In genomic region chr6:84467296-84467695, GRCh38 we compare ENCODE assay signal across 19 cellular contexts.
A peak's percentile ranks its signal among the peaks of the same experiment; 100 is the strongest.
DNase-seq lines count a peak whose midpoint lies in the region; ATAC-seq and TF ChIP-seq lines count a peak whose summit lies in the region.
"Had no signal": no experiment of that assay in that cellular context is flagged by ENCODE, and none has a peak within 500 bp of the region (broad histone marks: within the 10 kb centered on the region; RNA-seq: fewer than 3 reads in every experiment).

No MANE protein-coding gene starts in this region.

- TF ChIP-seq POLR2A in esophagus squamous epithelium (IDR thresholded peaks at IDR 0.05): no peak

- POLR2A ChIA-PET in PC-3 (lab: Charles Lee; ENCODE audit: unreplicated experiment): interaction anchor here (0.5 kb wide), 1 partner anchor 159 kb away, joined by 4 read pairs; no protein-coding TSS in a partner anchor

- H4K20me1 ChIP-seq in PC-3 (ENCODE audit: low read length): 0 out of 2 replicates have a peak, but pooled peaks cover 3% of the 10 kb centered on the region

- no TSS peak for BruUV-seq in PC-3 (replicated peaks; lab: Mats Ljungman, UMichigan)

- peak overlapping the region; percentile 90 for H3K27ac ChIP-seq in PC-3 (ENCODE audit: low read length)
- H3K27ac ChIP-seq in brain microvascular endothelial cell: peak overlapping the region; percentile 87
- H3K27ac ChIP-seq in esophagus squamous epithelium: no peak overlapping the region
- H3K27ac ChIP-seq: SK-N-MC had no signal

- H3K4me1 ChIP-seq in PC-3 (ENCODE audit: insufficient read depth, low read length) (peaks cover 34% of the 10 kb centered on the region), esophagus squamous epithelium (no peaks in the 10 kb centered on the region)

- no peaks in the 10 kb centered on the region for H3K9me3 ChIP-seq in PC-3 (ENCODE audit: low read length)
- H3K9me3 ChIP-seq in esophagus squamous epithelium: no peaks in the 10 kb centered on the region

- CTCF ChIA-PET in PC-3 (lab: Charles Lee): interaction anchor here (0.5 to 0.7 kb wide), 2 partner anchors 39 to 219 kb away, joined by 3 read pairs; no protein-coding TSS in a partner anchor

- H3K79me2 ChIP-seq in PC-3 (ENCODE audit: low read length): no peaks in the 10 kb centered on the region

- H3K9ac ChIP-seq in PC-3 (ENCODE audit: low read length): peak overlapping the region; percentile 46; the same call in 1 of the 2 replicates

- H3K4me2 ChIP-seq in PC-3 (ENCODE audit: low read length): peak overlapping the region; percentile 73

- ATAC-seq in PC-3 (peak; percentile 78), HG03108 (IDR thresholded peaks at IDR 0.05; ENCODE audit: unreplicated experiment) (no peak)

- no peaks in the 10 kb centered on the region for H3K36me3 ChIP-seq in PC-3 (ENCODE audit: low read depth, low read length)
- no peaks in the 10 kb centered on the region for H3K36me3 ChIP-seq in brain microvascular endothelial cell (replicated peaks)
- H3K36me3 ChIP-seq in esophagus squamous epithelium: no peaks in the 10 kb centered on the region

- TF ChIP-seq CTCF in PC-3 (conservative IDR thresholded peaks at IDR 0.05; ENCODE audit: low read depth, low read length) (no peak), brain microvascular endothelial cell (IDR thresholded peaks at IDR 0.05; ENCODE audit: low read depth, low read length, missing control alignments) (no peak), esophagus squamous epithelium (IDR thresholded peaks at IDR 0.05) (no peak)

- H3K4me3 ChIP-seq in PC-3 (ENCODE audit: low read length): peak overlapping the region; percentile 39; the same call in 1 of the 2 replicates
- H3K4me3 ChIP-seq in brain microvascular endothelial cell (ENCODE audit: low read depth, low read length): no peak overlapping the region
- no peak overlapping the region for H3K4me3 ChIP-seq in esophagus squamous epithelium
- H3K4me3 ChIP-seq: SK-N-MC had no signal

- intact Hi-C loops in PC-3 (cut with micrococcal nuclease): no loop called here
- intact Hi-C loops in esophagus squamous epithelium (cut with DNase I): no loop called here

- H3K27me3 ChIP-seq in PC-3 (ENCODE audit: low read length) (no peaks in the 10 kb centered on the region), brain microvascular endothelial cell (replicated peaks) (no peaks in the 10 kb centered on the region), esophagus squamous epithelium (no peaks in the 10 kb centered on the region)

- H3K9me2 ChIP-seq in PC-3 (replicated peaks; ENCODE audit: low read length): no peaks in the 10 kb centered on the region

- H2AFZ ChIP-seq in PC-3 (ENCODE audit: low read length): no peak overlapping the region

- peaks cover 10% of the 10 kb centered on the region for H3F3A ChIP-seq in PC-3 (ENCODE audit: low read length, unreplicated experiment)

- DNase-seq in DMS53 treated with DMSO at 0.1 percent for 48 hours (lab: John Stamatoyannopoulos, UW; ENCODE audit: unreplicated experiment) (peak; percentile 30), PC-3 (peak; percentile 77), brain microvascular endothelial cell (no peak), iris pigment epithelial cell (ENCODE audit: low read depth) (peak; percentile 68), HPDE6-E6E7 (ENCODE audit: extremely low spot score) (no peak), esophagus squamous epithelium (lab: John Stamatoyannopoulos, UW) (no peak)
- no peak for DNase-seq in effector CD4-positive, alpha-beta T cell
- DNase-seq: CD4-positive, CD25-positive, alpha-beta regulatory T cell; GOT3; Kasumi-1; MM.1S; NCI-H1092 treated with DMSO at 0.1 percent for 48 hours; NCI-H2081; NCI-H2171 treated with DMSO at 0.1 percent for 48 hours; NCI-H446; NCI-H526 treated with DMSO at 0.1 percent for 48 hours; SHP77 treated with DMSO at 0.1 percent for 48 hours had no signal

- in situ Hi-C loops in brain microvascular endothelial cell (cut with HindIII; ENCODE audit: low pct_ligation_motif_present, low sequenced_read_pairs): no loop called here

Comparison
In these comparisons a context has a peak if more than half of its experiments do, and no peak if none do; other contexts are left out.
1. DNase-seq: peak in DMS53 treated with DMSO at 0.1 percent for 48 hours (single experiment), PC-3 (single experiment) and iris pigment epithelial cell (single experiment); none in brain microvascular endothelial cell (single experiment), HPDE6-E6E7 (single experiment), esophagus squamous epithelium (single experiment) and effector CD4-positive, alpha-beta T cell (single experiment).
2. H3K27ac ChIP-seq: peak in PC-3 (single experiment) and brain microvascular endothelial cell (single experiment); none in esophagus squamous epithelium (0 of 4).